Comparison of ENCODE assay signal across 1 cellular context in the genomic region with DNA sequence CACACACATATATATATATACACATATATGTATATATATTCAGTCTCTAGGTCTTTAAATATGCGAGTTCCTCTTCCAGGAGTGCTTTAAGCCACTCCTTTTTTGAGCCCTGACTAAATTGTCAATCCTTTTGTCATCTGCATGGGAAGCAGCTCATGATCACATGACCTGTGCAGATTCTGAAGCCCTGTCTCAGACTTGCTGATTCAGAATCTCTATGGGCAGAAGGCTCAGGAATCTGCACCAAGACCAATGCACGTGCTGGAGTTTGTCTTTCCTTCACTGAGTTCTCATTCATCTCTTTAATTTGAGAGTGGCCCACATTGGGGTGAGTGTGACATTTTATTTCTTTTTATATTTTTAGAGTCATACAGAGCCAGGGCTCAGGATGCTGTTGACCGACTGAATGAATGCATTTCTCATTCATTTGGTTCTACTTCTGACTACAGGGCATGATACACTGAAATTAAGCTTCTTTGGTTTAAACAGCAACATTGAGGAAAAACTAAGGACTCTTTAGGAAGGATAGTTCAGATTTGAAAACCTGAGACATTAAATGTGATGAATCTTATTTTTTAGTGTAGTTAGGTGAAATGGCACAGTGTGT.
TF ChIP-seq lines count a peak whose summit lies in the region.

No MANE protein-coding gene starts in this region.

TF ChIP-seq in K562, 482 proteins besides CTCF, POLR2A, EP300 and RAD21 (continued from another document and continues in another):
- TF ChIP-seq, protein P1, sequence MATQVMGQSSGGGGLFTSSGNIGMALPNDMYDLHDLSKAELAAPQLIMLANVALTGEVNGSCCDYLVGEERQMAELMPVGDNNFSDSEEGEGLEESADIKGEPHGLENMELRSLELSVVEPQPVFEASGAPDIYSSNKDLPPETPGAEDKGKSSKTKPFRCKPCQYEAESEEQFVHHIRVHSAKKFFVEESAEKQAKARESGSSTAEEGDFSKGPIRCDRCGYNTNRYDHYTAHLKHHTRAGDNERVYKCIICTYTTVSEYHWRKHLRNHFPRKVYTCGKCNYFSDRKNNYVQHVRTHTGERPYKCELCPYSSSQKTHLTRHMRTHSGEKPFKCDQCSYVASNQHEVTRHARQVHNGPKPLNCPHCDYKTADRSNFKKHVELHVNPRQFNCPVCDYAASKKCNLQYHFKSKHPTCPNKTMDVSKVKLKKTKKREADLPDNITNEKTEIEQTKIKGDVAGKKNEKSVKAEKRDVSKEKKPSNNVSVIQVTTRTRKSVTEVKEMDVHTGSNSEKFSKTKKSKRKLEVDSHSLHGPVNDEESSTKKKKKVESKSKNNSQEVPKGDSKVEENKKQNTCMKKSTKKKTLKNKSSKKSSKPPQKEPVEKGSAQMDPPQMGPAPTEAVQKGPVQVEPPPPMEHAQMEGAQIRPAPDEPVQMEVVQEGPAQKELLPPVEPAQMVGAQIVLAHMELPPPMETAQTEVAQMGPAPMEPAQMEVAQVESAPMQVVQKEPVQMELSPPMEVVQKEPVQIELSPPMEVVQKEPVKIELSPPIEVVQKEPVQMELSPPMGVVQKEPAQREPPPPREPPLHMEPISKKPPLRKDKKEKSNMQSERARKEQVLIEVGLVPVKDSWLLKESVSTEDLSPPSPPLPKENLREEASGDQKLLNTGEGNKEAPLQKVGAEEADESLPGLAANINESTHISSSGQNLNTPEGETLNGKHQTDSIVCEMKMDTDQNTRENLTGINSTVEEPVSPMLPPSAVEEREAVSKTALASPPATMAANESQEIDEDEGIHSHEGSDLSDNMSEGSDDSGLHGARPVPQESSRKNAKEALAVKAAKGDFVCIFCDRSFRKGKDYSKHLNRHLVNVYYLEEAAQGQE (CRISPR knock-in tag; IDR thresholded peaks at IDR 0.05; ENCODE audit: low read depth), result no peak
- TF ChIP-seq ZNF175 (CRISPR knock-in tag; IDR thresholded peaks at IDR 0.05; ENCODE audit: low read depth), result peak; percentile 62; the same call in 1 of the 2 replicates
- no peak for TF ChIP-seq PCBP2 (IDR thresholded peaks at IDR 0.05; ENCODE audit: low read depth, low read length, poor library complexity, severe bottlenecking)
- no peak for TF ChIP-seq FUS (optimal IDR thresholded peaks at IDR 0.05; ENCODE audit: low read depth, low read length)
- TF ChIP-seq, protein P2, sequence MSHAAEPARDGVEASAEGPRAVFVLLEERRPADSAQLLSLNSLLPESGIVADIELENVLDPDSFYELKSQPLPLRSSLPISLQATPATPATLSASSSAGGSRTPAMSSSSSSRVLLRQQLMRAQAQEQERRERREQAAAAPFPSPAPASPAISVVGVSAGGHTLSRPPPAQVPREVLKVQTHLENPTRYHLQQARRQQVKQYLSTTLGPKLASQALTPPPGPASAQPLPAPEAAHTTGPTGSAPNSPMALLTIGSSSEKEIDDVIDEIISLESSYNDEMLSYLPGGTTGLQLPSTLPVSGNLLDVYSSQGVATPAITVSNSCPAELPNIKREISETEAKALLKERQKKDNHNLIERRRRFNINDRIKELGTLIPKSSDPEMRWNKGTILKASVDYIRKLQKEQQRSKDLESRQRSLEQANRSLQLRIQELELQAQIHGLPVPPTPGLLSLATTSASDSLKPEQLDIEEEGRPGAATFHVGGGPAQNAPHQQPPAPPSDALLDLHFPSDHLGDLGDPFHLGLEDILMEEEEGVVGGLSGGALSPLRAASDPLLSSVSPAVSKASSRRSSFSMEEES (CRISPR knock-in tag; IDR thresholded peaks at IDR 0.05), result peak; percentile 98
- TF ChIP-seq KLF6 (CRISPR knock-in tag; IDR thresholded peaks at IDR 0.05; ENCODE audit: borderline replicate concordance), result peak; percentile 21; the same call in 1 of the 2 replicates
- no peak for TF ChIP-seq ZNF134 (CRISPR knock-in tag; conservative IDR thresholded peaks at IDR 0.05)
- TF ChIP-seq STAG1 (CRISPR knock-in tag; IDR thresholded peaks at IDR 0.05; ENCODE audit: borderline replicate concordance), result no peak
- TF ChIP-seq ELF4 (CRISPR knock-in tag; IDR thresholded peaks at IDR 0.05), result no peak
- TF ChIP-seq THRAP3 (IDR thresholded peaks at IDR 0.05; ENCODE audit: borderline replicate concordance), result no peak
- no peak for TF ChIP-seq ARID2 (IDR thresholded peaks at IDR 0.05)
- no peak for TF ChIP-seq TGIF2 (CRISPR knock-in tag; IDR thresholded peaks at IDR 0.05)
- TF ChIP-seq, protein P3, sequence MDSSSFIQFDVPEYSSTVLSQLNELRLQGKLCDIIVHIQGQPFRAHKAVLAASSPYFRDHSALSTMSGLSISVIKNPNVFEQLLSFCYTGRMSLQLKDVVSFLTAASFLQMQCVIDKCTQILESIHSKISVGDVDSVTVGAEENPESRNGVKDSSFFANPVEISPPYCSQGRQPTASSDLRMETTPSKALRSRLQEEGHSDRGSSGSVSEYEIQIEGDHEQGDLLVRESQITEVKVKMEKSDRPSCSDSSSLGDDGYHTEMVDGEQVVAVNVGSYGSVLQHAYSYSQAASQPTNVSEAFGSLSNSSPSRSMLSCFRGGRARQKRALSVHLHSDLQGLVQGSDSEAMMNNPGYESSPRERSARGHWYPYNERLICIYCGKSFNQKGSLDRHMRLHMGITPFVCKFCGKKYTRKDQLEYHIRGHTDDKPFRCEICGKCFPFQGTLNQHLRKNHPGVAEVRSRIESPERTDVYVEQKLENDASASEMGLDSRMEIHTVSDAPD (CRISPR knock-in tag; IDR thresholded peaks at IDR 0.05), result no peak
- TF ChIP-seq SMARCE1 (IDR thresholded peaks at IDR 0.05), result no peak
- TF ChIP-seq JUND (IDR thresholded peaks at IDR 0.05; ENCODE audit: borderline replicate concordance, low read depth, low read length), result peak; percentile 23; the same call in 1 of the 2 replicates
- no peak; the same call in 2 of the 3 replicates for TF ChIP-seq JUND (tag; IDR thresholded peaks at IDR 0.05; ENCODE audit: borderline replicate concordance, low read depth, low read length)
- no peak for TF ChIP-seq ELF1 (tag; IDR thresholded peaks at IDR 0.05)
- 0 out of 4 replicates have a peak, but pooled peaks of 1 of the 2 experiments have one; percentile 28 for TF ChIP-seq ETV6 (IDR thresholded peaks at IDR 0.05; ENCODE audit: borderline replicate concordance in 1 of 2, low read depth in 2 of 2, low read length in 1 of 2)
- TF ChIP-seq ETV6 (CRISPR knock-in tag; IDR thresholded peaks at IDR 0.05; ENCODE audit: borderline replicate concordance), result no peak
- TF ChIP-seq NONO (IDR thresholded peaks at IDR 0.05; ENCODE audit: low read depth in 2 of 2, low read length in 1 of 2), result no peak
- TF ChIP-seq, protein P4, sequence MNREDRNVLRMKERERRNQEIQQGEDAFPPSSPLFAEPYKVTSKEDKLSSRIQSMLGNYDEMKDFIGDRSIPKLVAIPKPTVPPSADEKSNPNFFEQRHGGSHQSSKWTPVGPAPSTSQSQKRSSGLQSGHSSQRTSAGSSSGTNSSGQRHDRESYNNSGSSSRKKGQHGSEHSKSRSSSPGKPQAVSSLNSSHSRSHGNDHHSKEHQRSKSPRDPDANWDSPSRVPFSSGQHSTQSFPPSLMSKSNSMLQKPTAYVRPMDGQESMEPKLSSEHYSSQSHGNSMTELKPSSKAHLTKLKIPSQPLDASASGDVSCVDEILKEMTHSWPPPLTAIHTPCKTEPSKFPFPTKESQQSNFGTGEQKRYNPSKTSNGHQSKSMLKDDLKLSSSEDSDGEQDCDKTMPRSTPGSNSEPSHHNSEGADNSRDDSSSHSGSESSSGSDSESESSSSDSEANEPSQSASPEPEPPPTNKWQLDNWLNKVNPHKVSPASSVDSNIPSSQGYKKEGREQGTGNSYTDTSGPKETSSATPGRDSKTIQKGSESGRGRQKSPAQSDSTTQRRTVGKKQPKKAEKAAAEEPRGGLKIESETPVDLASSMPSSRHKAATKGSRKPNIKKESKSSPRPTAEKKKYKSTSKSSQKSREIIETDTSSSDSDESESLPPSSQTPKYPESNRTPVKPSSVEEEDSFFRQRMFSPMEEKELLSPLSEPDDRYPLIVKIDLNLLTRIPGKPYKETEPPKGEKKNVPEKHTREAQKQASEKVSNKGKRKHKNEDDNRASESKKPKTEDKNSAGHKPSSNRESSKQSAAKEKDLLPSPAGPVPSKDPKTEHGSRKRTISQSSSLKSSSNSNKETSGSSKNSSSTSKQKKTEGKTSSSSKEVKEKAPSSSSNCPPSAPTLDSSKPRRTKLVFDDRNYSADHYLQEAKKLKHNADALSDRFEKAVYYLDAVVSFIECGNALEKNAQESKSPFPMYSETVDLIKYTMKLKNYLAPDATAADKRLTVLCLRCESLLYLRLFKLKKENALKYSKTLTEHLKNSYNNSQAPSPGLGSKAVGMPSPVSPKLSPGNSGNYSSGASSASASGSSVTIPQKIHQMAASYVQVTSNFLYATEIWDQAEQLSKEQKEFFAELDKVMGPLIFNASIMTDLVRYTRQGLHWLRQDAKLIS (CRISPR knock-in tag; IDR thresholded peaks at IDR 0.05), result no peak
- peak; percentile 23 for TF ChIP-seq MEIS2 (IDR thresholded peaks at IDR 0.05; ENCODE audit: partially characterized antibody)
- no peak for TF ChIP-seq FIP1L1 (IDR thresholded peaks at IDR 0.05; ENCODE audit: low read depth, low read length, poor library complexity, severe bottlenecking)
- no peak for TF ChIP-seq ZFPM2 (CRISPR knock-in tag; IDR thresholded peaks at IDR 0.05)
- TF ChIP-seq ZBTB2 (IDR thresholded peaks at IDR 0.05), result no peak
- TF ChIP-seq ETS2 (tag; IDR thresholded peaks at IDR 0.05; ENCODE audit: borderline replicate concordance, poor library complexity, severe bottlenecking), result no peak
- no peak for TF ChIP-seq ZNF408 (CRISPR knock-in tag; IDR thresholded peaks at IDR 0.05; ENCODE audit: low read depth)
- no peak for TF ChIP-seq ELK3 (CRISPR knock-in tag; IDR thresholded peaks at IDR 0.05)
- TF ChIP-seq TCF7L2 (IDR thresholded peaks at IDR 0.05; ENCODE audit: low read depth, low read length), result no peak
- TF ChIP-seq SIX5 (IDR thresholded peaks at IDR 0.05; ENCODE audit: borderline replicate concordance in 1 of 2, insufficient read depth in 1 of 2, low read depth in 1 of 2, low read length in 2 of 2), result no peak
- no peak for TF ChIP-seq EGR1 (conservative IDR thresholded peaks at IDR 0.05)
- no peak for TF ChIP-seq PHTF2 (CRISPR knock-in tag; IDR thresholded peaks at IDR 0.05)
- TF ChIP-seq TBP (optimal IDR thresholded peaks at IDR 0.05; ENCODE audit: low read depth, low read length), result no peak
- no peak for TF ChIP-seq DLX4 (CRISPR knock-in tag; IDR thresholded peaks at IDR 0.05)
- no peak for TF ChIP-seq NFYB (IDR thresholded peaks at IDR 0.05; ENCODE audit: extremely low read depth, insufficient read length)
- no peak for TF ChIP-seq KAT7 (CRISPR knock-in tag; IDR thresholded peaks at IDR 0.05; ENCODE audit: borderline replicate concordance)
- TF ChIP-seq GATA2 (CRISPR knock-in tag; IDR thresholded peaks at IDR 0.05), result no peak
- TF ChIP-seq ARNT (IDR thresholded peaks at IDR 0.05), result no peak
- no peak for TF ChIP-seq EHMT2 (IDR thresholded peaks at IDR 0.05)
- TF ChIP-seq KAT8 (IDR thresholded peaks at IDR 0.05; ENCODE audit: low read depth), result no peak
- no peak for TF ChIP-seq ADNP (tag; IDR thresholded peaks at IDR 0.05)
- TF ChIP-seq RFX7 (CRISPR knock-in tag; IDR thresholded peaks at IDR 0.05), result no peak
- TF ChIP-seq, protein P5, sequence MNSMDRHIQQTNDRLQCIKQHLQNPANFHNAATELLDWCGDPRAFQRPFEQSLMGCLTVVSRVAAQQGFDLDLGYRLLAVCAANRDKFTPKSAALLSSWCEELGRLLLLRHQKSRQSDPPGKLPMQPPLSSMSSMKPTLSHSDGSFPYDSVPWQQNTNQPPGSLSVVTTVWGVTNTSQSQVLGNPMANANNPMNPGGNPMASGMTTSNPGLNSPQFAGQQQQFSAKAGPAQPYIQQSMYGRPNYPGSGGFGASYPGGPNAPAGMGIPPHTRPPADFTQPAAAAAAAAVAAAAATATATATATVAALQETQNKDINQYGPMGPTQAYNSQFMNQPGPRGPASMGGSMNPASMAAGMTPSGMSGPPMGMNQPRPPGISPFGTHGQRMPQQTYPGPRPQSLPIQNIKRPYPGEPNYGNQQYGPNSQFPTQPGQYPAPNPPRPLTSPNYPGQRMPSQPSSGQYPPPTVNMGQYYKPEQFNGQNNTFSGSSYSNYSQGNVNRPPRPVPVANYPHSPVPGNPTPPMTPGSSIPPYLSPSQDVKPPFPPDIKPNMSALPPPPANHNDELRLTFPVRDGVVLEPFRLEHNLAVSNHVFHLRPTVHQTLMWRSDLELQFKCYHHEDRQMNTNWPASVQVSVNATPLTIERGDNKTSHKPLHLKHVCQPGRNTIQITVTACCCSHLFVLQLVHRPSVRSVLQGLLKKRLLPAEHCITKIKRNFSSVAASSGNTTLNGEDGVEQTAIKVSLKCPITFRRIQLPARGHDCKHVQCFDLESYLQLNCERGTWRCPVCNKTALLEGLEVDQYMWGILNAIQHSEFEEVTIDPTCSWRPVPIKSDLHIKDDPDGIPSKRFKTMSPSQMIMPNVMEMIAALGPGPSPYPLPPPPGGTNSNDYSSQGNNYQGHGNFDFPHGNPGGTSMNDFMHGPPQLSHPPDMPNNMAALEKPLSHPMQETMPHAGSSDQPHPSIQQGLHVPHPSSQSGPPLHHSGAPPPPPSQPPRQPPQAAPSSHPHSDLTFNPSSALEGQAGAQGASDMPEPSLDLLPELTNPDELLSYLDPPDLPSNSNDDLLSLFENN (IDR thresholded peaks at IDR 0.05; ENCODE audit: low read depth in 2 of 2, low read length in 2 of 2), result no peak
- TF ChIP-seq IRF1 (CRISPR knock-in tag; IDR thresholded peaks at IDR 0.05; ENCODE audit: borderline replicate concordance), result no peak
